Comparison of ENCODE assay signal across 1 cellular context in genomic region chr6:159972506-159973268, GRCh38.
TF ChIP-seq lines count a peak whose summit lies in the region.

No MANE protein-coding gene starts in this region.

TF ChIP-seq in HepG2, 621 proteins besides CTCF, POLR2A, EP300 and RAD21 (continued from another document):
- TF ChIP-seq PBX2 (CRISPR knock-in tag; IDR thresholded peaks at IDR 0.05): 0 out of 2 replicates have a peak, but pooled peaks have one; percentile 14
- TF ChIP-seq DMAP1 (CRISPR knock-in tag; IDR thresholded peaks at IDR 0.05): 0 out of 2 replicates have a peak, but pooled peaks have one; percentile 38
- TF ChIP-seq NCOA1 (CRISPR knock-in tag; IDR thresholded peaks at IDR 0.05): no peak
- 0 out of 2 replicates have a peak, but pooled peaks have one; percentile 22 for TF ChIP-seq SP5 (CRISPR knock-in tag; IDR thresholded peaks at IDR 0.05; ENCODE audit: borderline replicate concordance, low read depth)
- TF ChIP-seq DMTF1 (CRISPR knock-in tag; IDR thresholded peaks at IDR 0.05): no peak
- no peak for TF ChIP-seq ZSCAN9 (CRISPR knock-in tag; IDR thresholded peaks at IDR 0.05; ENCODE audit: borderline replicate concordance)
- TF ChIP-seq NFYB (CRISPR knock-in tag; IDR thresholded peaks at IDR 0.05): peak; percentile 62
- TF ChIP-seq BRD4 (CRISPR knock-in tag; IDR thresholded peaks at IDR 0.05): no peak
- no peak for TF ChIP-seq THAP11 (CRISPR knock-in tag; IDR thresholded peaks at IDR 0.05)
- TF ChIP-seq ZNF572 (CRISPR knock-in tag; IDR thresholded peaks at IDR 0.05): 0 out of 2 replicates have a peak, but pooled peaks have one; percentile 21
- TF ChIP-seq CEBPB (IDR thresholded peaks at IDR 0.05; ENCODE audit: borderline replicate concordance, low read depth, low read length): no peak
- no peak for TF ChIP-seq DNMT3B (CRISPR knock-in tag; conservative IDR thresholded peaks at IDR 0.05)
- peak; percentile 31; the same call in 1 of the 2 replicates for TF ChIP-seq NFYC (CRISPR knock-in tag; IDR thresholded peaks at IDR 0.05)
- peak; percentile 34 for TF ChIP-seq ZNF687 (CRISPR knock-in tag; IDR thresholded peaks at IDR 0.05)
- TF ChIP-seq MXD4 (CRISPR knock-in tag; IDR thresholded peaks at IDR 0.05): peak; percentile 31; the same call in 1 of the 2 replicates
- TF ChIP-seq RELA (CRISPR knock-in tag; IDR thresholded peaks at IDR 0.05): no peak
- no peak for TF ChIP-seq SRY (CRISPR knock-in tag; IDR thresholded peaks at IDR 0.05)
TF ChIP-seq in HepG2: peak in this region for 9.
